ENCODE assay signal across 1 cellular context in the genomic region with DNA sequence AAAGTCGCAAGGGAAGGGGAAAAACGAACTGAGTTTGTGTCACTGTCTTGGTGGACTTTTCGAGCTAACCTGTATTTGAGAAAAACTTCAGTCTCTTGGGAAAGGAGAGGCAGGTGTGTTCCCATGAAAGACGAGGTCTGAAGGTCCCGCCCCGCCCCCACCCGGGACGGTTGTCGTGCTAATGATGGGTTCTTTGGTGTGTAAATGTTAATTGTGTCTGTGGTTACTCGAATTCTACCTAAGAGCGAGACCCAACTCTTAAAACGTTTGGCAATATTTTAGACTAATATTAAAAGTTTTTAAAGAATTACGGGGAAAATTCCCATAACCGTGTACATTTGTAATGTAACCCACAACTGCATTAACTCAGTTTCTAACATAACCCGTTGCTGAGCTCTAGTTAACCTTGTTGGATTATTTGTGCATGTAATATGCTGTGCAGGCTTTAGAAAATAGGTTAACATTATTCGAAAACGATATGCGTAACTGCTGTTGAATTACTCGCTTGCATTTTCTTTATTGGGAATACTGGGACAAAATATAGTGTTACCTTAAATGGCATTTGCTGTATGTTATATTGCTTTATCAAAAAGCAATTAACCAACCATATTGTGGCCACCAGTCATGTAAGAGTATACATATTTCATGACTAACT.
TF ChIP-seq lines count a peak whose summit lies in the region.

No MANE protein-coding gene starts in this region.

TF ChIP-seq in endothelial cell of umbilical vein, 7 proteins besides CTCF, POLR2A, EP300 and RAD21:
- TF ChIP-seq EZH2 (IDR thresholded peaks at IDR 0.05; ENCODE audit: borderline replicate concordance, low read depth, low read length, severe bottlenecking), result no peak
- no peak for TF ChIP-seq MYC (IDR thresholded peaks at IDR 0.05; ENCODE audit: low read depth, low read length)
- TF ChIP-seq, protein P1, sequence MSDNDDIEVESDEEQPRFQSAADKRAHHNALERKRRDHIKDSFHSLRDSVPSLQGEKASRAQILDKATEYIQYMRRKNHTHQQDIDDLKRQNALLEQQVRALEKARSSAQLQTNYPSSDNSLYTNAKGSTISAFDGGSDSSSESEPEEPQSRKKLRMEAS (IDR thresholded peaks at IDR 0.05; ENCODE audit: insufficient read depth, insufficient read length), result no peak
- TF ChIP-seq JUN (IDR thresholded peaks at IDR 0.05; ENCODE audit: borderline replicate concordance, insufficient read depth, insufficient read length, low read depth), result no peak
- TF ChIP-seq GATA2 (IDR thresholded peaks at IDR 0.05; ENCODE audit: insufficient read depth, insufficient read length, low read depth, low read length), result no peak
- TF ChIP-seq FOS (IDR thresholded peaks at IDR 0.05; ENCODE audit: borderline replicate concordance, insufficient read depth, low read length), result no peak
- no peak for TF ChIP-seq POLR2AphosphoS5 (IDR thresholded peaks at IDR 0.05; ENCODE audit: insufficient read depth, low read depth, low read length)
TF ChIP-seq in endothelial cell of umbilical vein: peak in this region for 0.
